ENCODE assay signal across 1 cellular context in the genomic region with DNA sequence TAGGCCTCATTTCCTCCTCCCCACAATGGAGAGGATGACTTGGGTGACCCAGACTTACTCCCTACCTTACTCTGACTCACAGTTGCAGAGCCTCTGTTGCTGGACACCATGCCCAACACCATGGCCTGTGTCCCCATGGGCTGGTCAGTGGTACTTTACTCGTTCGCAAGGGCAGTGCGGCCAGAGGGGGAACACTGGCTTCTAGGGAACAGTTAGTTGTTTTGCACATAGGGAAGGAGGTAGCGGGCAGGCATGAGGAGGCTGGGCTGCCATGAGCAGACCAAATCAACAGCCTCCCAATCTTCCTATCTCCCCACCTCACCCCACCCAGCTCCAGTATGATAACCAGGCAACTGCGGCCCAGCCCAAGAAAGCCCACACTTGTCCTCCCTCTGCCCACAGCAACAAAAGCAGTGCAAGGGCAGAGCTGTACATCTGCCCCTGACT.
TF ChIP-seq lines count a peak whose summit lies in the region.

No MANE protein-coding gene starts in this region.

TF ChIP-seq in K562, 482 proteins besides CTCF, POLR2A, EP300 and RAD21 (continued from another document):
- TF ChIP-seq, protein P1, sequence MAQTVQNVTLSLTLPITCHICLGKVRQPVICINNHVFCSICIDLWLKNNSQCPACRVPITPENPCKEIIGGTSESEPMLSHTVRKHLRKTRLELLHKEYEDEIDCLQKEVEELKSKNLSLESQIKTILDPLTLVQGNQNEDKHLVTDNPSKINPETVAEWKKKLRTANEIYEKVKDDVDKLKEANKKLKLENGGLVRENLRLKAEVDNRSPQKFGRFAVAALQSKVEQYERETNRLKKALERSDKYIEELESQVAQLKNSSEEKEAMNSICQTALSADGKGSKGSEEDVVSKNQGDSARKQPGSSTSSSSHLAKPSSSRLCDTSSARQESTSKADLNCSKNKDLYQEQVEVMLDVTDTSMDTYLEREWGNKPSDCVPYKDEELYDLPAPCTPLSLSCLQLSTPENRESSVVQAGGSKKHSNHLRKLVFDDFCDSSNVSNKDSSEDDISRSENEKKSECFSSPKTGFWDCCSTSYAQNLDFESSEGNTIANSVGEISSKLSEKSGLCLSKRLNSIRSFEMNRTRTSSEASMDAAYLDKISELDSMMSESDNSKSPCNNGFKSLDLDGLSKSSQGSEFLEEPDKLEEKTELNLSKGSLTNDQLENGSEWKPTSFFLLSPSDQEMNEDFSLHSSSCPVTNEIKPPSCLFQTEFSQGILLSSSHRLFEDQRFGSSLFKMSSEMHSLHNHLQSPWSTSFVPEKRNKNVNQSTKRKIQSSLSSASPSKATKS (CRISPR knock-in tag; IDR thresholded peaks at IDR 0.05): 0 out of 2 replicates have a peak, but pooled peaks have one; percentile 52
- TF ChIP-seq SOX6 (IDR thresholded peaks at IDR 0.05) (0 out of 2 replicates have a peak, but pooled peaks have one; percentile 13), SMARCA4 (IDR thresholded peaks at IDR 0.05) (peak; percentile 29; the same call in 1 of the 2 replicates), JUND (IDR thresholded peaks at IDR 0.05; ENCODE audit: borderline replicate concordance, low read depth, low read length) (no peak), JUND (tag; IDR thresholded peaks at IDR 0.05; ENCODE audit: borderline replicate concordance, low read depth, low read length) (peak; percentile 23; the same call in 2 of the 3 replicates), MTA2 (IDR thresholded peaks at IDR 0.05; ENCODE audit: low read depth) (peak; percentile 43; the same call in 1 of the 2 replicates), CBFA2T3 (IDR thresholded peaks at IDR 0.05) (peak; percentile 80), SMAD4 (CRISPR knock-in tag; conservative IDR thresholded peaks at IDR 0.05) (peak; percentile 21; the same call in 1 of the 2 replicates), CTBP1 (IDR thresholded peaks at IDR 0.05; ENCODE audit: borderline replicate concordance) (peak; percentile 39; the same call in 1 of the 2 replicates), HDAC2 (IDR thresholded peaks at IDR 0.05) (no peak), ZNF589 (CRISPR knock-in tag; IDR thresholded peaks at IDR 0.05; ENCODE audit: low read depth) (0 out of 2 replicates have a peak, but pooled peaks have one; percentile 41), NCOR1 (IDR thresholded peaks at IDR 0.05) (peak; percentile 50; the same call in 1 of the 2 replicates), CBFB (CRISPR knock-in tag; IDR thresholded peaks at IDR 0.05) (no peak), CBFA2T2 (conservative IDR thresholded peaks at IDR 0.05) (peak; percentile 58), SRSF7 (optimal IDR thresholded peaks at IDR 0.05; ENCODE audit: low read depth, low read length) (no peak), MTA3 (IDR thresholded peaks at IDR 0.05; ENCODE audit: borderline replicate concordance) (no peak), MAZ (CRISPR knock-in tag; conservative IDR thresholded peaks at IDR 0.05 in 1 of 2, IDR thresholded peaks at IDR 0.05 in 1 of 2) (0 out of 4 replicates have a peak, but pooled peaks of 1 of the 2 experiments have one; percentile 43), KLF16 (IDR thresholded peaks at IDR 0.05) (peak; percentile 35; the same call in 1 of the 2 replicates), POLR2AphosphoS2 (IDR thresholded peaks at IDR 0.05; ENCODE audit: low read length) (peak; percentile 29; the same call in 1 of the 2 replicates), RBFOX2 (IDR thresholded peaks at IDR 0.05; ENCODE audit: low read depth, low read length) (no peak), ZNF175 (CRISPR knock-in tag; IDR thresholded peaks at IDR 0.05; ENCODE audit: low read depth) (no peak), ZNF12 (CRISPR knock-in tag; IDR thresholded peaks at IDR 0.05) (no peak)
- TF ChIP-seq, protein P2, sequence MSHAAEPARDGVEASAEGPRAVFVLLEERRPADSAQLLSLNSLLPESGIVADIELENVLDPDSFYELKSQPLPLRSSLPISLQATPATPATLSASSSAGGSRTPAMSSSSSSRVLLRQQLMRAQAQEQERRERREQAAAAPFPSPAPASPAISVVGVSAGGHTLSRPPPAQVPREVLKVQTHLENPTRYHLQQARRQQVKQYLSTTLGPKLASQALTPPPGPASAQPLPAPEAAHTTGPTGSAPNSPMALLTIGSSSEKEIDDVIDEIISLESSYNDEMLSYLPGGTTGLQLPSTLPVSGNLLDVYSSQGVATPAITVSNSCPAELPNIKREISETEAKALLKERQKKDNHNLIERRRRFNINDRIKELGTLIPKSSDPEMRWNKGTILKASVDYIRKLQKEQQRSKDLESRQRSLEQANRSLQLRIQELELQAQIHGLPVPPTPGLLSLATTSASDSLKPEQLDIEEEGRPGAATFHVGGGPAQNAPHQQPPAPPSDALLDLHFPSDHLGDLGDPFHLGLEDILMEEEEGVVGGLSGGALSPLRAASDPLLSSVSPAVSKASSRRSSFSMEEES (CRISPR knock-in tag; IDR thresholded peaks at IDR 0.05): no peak
- TF ChIP-seq, protein P3, sequence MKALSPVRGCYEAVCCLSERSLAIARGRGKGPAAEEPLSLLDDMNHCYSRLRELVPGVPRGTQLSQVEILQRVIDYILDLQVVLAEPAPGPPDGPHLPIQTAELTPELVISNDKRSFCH (CRISPR knock-in tag; IDR thresholded peaks at IDR 0.05): no peak
- TF ChIP-seq, protein P3 (tag; IDR thresholded peaks at IDR 0.05): peak; percentile 59; the same call in 1 of the 2 replicates
- TF ChIP-seq, protein P4, sequence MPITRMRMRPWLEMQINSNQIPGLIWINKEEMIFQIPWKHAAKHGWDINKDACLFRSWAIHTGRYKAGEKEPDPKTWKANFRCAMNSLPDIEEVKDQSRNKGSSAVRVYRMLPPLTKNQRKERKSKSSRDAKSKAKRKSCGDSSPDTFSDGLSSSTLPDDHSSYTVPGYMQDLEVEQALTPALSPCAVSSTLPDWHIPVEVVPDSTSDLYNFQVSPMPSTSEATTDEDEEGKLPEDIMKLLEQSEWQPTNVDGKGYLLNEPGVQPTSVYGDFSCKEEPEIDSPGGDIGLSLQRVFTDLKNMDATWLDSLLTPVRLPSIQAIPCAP (CRISPR knock-in tag; IDR thresholded peaks at IDR 0.05; ENCODE audit: borderline replicate concordance): no peak
- TF ChIP-seq, protein P5, sequence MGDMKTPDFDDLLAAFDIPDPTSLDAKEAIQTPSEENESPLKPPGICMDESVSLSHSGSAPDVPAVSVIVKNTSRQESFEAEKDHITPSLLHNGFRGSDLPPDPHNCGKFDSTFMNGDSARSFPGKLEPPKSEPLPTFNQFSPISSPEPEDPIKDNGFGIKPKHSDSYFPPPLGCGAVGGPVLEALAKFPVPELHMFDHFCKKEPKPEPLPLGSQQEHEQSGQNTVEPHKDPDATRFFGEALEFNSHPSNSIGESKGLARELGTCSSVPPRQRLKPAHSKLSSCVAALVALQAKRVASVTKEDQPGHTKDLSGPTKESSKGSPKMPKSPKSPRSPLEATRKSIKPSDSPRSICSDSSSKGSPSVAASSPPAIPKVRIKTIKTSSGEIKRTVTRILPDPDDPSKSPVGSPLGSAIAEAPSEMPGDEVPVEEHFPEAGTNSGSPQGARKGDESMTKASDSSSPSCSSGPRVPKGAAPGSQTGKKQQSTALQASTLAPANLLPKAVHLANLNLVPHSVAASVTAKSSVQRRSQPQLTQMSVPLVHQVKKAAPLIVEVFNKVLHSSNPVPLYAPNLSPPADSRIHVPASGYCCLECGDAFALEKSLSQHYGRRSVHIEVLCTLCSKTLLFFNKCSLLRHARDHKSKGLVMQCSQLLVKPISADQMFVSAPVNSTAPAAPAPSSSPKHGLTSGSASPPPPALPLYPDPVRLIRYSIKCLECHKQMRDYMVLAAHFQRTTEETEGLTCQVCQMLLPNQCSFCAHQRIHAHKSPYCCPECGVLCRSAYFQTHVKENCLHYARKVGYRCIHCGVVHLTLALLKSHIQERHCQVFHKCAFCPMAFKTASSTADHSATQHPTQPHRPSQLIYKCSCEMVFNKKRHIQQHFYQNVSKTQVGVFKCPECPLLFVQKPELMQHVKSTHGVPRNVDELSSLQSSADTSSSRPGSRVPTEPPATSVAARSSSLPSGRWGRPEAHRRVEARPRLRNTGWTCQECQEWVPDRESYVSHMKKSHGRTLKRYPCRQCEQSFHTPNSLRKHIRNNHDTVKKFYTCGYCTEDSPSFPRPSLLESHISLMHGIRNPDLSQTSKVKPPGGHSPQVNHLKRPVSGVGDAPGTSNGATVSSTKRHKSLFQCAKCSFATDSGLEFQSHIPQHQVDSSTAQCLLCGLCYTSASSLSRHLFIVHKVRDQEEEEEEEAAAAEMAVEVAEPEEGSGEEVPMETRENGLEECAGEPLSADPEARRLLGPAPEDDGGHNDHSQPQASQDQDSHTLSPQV (IDR thresholded peaks at IDR 0.05): peak; percentile 82
- TF ChIP-seq, protein P6, sequence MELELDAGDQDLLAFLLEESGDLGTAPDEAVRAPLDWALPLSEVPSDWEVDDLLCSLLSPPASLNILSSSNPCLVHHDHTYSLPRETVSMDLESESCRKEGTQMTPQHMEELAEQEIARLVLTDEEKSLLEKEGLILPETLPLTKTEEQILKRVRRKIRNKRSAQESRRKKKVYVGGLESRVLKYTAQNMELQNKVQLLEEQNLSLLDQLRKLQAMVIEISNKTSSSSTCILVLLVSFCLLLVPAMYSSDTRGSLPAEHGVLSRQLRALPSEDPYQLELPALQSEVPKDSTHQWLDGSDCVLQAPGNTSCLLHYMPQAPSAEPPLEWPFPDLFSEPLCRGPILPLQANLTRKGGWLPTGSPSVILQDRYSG (tag; conservative IDR thresholded peaks at IDR 0.05; ENCODE audit: low read depth): peak; percentile 30; the same call in 1 of the 2 replicates
- TF ChIP-seq, protein P7, sequence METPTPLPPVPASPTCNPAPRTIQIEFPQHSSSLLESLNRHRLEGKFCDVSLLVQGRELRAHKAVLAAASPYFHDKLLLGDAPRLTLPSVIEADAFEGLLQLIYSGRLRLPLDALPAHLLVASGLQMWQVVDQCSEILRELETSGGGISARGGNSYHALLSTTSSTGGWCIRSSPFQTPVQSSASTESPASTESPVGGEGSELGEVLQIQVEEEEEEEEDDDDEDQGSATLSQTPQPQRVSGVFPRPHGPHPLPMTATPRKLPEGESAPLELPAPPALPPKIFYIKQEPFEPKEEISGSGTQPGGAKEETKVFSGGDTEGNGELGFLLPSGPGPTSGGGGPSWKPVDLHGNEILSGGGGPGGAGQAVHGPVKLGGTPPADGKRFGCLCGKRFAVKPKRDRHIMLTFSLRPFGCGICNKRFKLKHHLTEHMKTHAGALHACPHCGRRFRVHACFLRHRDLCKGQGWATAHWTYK (CRISPR knock-in tag; IDR thresholded peaks at IDR 0.05): peak; percentile 73; the same call in 1 of the 2 replicates
- TF ChIP-seq, protein P8, sequence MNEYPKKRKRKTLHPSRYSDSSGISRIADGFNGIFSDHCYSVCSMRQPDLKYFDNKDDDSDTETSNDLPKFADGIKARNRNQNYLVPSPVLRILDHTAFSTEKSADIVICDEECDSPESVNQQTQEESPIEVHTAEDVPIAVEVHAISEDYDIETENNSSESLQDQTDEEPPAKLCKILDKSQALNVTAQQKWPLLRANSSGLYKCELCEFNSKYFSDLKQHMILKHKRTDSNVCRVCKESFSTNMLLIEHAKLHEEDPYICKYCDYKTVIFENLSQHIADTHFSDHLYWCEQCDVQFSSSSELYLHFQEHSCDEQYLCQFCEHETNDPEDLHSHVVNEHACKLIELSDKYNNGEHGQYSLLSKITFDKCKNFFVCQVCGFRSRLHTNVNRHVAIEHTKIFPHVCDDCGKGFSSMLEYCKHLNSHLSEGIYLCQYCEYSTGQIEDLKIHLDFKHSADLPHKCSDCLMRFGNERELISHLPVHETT (CRISPR knock-in tag; conservative IDR thresholded peaks at IDR 0.05 in 1 of 2, IDR thresholded peaks at IDR 0.05 in 1 of 2): peak in 1 of 2 experiments; percentile 38; a peak in 1 of 4 replicates
TF ChIP-seq in K562: peak in this region for 38.
